Comparison of ENCODE assay signal across 9 cellular contexts in genomic region chr18:2971741-2972552, GRCh38. TPM values are rescaled to one million over a fixed set of nuclear protein-coding genes. Genes with fewer than 3 reads are reported as not detected.
DNase-seq lines count a peak whose midpoint lies in the region; ATAC-seq and TF ChIP-seq lines count a peak whose summit lies in the region.
"Had no signal": no experiment of that assay in that cellular context is flagged by ENCODE, and none has a peak within 500 bp of the region (broad histone marks: within the 10 kb centered on the region; RNA-seq: fewer than 3 reads in every experiment).

No MANE protein-coding gene starts in this region.

- peak overlapping the region; percentile 54 for H3K27ac ChIP-seq in brain microvascular endothelial cell
- peak overlapping the region; percentile 63 to 64 for H3K27ac ChIP-seq in tibial artery

- H3K4me3 Mint-ChIP-seq in T-helper 1 cell treated with Interleukin-12 subunit alpha and Interleukin-12 subunit beta and Interleukin-4 antibody, amounts not matched to agents 30 μg/mL and 1 μg/mL, for 36 hours, result peak overlapping the region; percentile 84

- H3K4me1 ChIP-seq in mucosa of descending colon (ENCODE audit: low read depth) (peaks cover 7% of the 10 kb centered on the region), tibial artery (peaks cover 0 to 96% (median 18%) of the 10 kb centered on the region in 4 donors)

- H3K27me3 Mint-ChIP-seq in T-helper 1 cell treated with Interleukin-12 subunit alpha and Interleukin-12 subunit beta and Interleukin-4 antibody, amounts not matched to agents 30 μg/mL and 1 μg/mL, for 36 hours (ENCODE audit: low read depth), result no peaks in the 10 kb centered on the region

- peak; percentile 88 for ATAC-seq in GM18519 (IDR thresholded peaks at IDR 0.05; ENCODE audit: low FRiP score, unreplicated experiment)
- ATAC-seq in HG02938 (IDR thresholded peaks at IDR 0.05; ENCODE audit: unreplicated experiment), result peak; percentile 85
- ATAC-seq in mucosa of descending colon, result peak; percentile 69

- no peaks in the 10 kb centered on the region for H3K9me3 ChIP-seq in mucosa of descending colon
- H3K9me3 ChIP-seq in tibial artery, result no peaks in the 10 kb centered on the region

- H3K27me3 ChIP-seq in brain microvascular endothelial cell (replicated peaks) (no peaks in the 10 kb centered on the region), tibial artery (no peaks in the 10 kb centered on the region)

- H3K27ac Mint-ChIP-seq in T-helper 1 cell treated with Interleukin-12 subunit alpha and Interleukin-12 subunit beta and Interleukin-4 antibody, amounts not matched to agents 30 μg/mL and 1 μg/mL, for 36 hours, result peak overlapping the region; percentile 90

- peaks cover 70% of the 10 kb centered on the region for H3K4me1 Mint-ChIP-seq in T-helper 1 cell treated with Interleukin-12 subunit alpha and Interleukin-12 subunit beta and Interleukin-4 antibody, amounts not matched to agents 30 μg/mL and 1 μg/mL, for 36 hours (ENCODE audit: low read depth)

- no peak overlapping the region for H3K4me3 ChIP-seq in brain microvascular endothelial cell (ENCODE audit: low read depth, low read length)
- no peak overlapping the region for H3K4me3 ChIP-seq in mucosa of descending colon
- H3K4me3 ChIP-seq in tibial artery, result peak overlapping the region; percentile 27 to 29

- in situ Hi-C loops in brain microvascular endothelial cell (cut with HindIII; ENCODE audit: low pct_ligation_motif_present, low sequenced_read_pairs), result no loop called here

- no peaks in the 10 kb centered on the region for H3K9me3 Mint-ChIP-seq in T-helper 1 cell treated with Interleukin-12 subunit alpha and Interleukin-12 subunit beta and Interleukin-4 antibody, amounts not matched to agents 30 μg/mL and 1 μg/mL, for 36 hours

- H3K36me3 ChIP-seq in brain microvascular endothelial cell (replicated peaks) (no peaks in the 10 kb centered on the region), mucosa of descending colon (ENCODE audit: low read depth) (no peaks in the 10 kb centered on the region), tibial artery (no peaks in the 10 kb centered on the region)

- H3K36me3 Mint-ChIP-seq in T-helper 1 cell treated with Interleukin-12 subunit alpha and Interleukin-12 subunit beta and Interleukin-4 antibody, amounts not matched to agents 30 μg/mL and 1 μg/mL, for 36 hours (ENCODE audit: low read depth), result peaks cover 22% of the 10 kb centered on the region

- DNase-seq in brain microvascular endothelial cell (peak; percentile 76), mucosa of descending colon (peak in 1 of 3 donors; percentile 79), tibial artery (peak in 1 of 2 donors; percentile 66), NCI-H524 (lab: John Stamatoyannopoulos, UW) (no peak), NCI-H1048 (lab: John Stamatoyannopoulos, UW) (no peak)
- DNase-seq: IMR-90 had no signal

- intact Hi-C loops in mucosa of descending colon (cut with DNase I, micrococcal nuclease), result no loop called here
- intact Hi-C loops in tibial artery (cut with DNase I; ENCODE audit: low total_unique reads), result no loop called here

- no peak for TF ChIP-seq CTCF in brain microvascular endothelial cell (IDR thresholded peaks at IDR 0.05; ENCODE audit: low read depth, low read length, missing control alignments)
- TF ChIP-seq CTCF in mucosa of descending colon (IDR thresholded peaks at IDR 0.05), result no peak
- peak in 1 of 2 experiments; percentile 14 for TF ChIP-seq CTCF in tibial artery (IDR thresholded peaks at IDR 0.05)

RNA-seq across cellular contexts. Expression of gene LPIN2, which starts 41.0 kb away (rescaled TPM):
- 10 to 100 TPM; 52.9 to 60.8 (median 59.2) TPM for total RNA-seq in mucosa of descending colon

Comparison
In these comparisons a context has a peak if more than half of its experiments do, and no peak if none do; other contexts are left out.
1. H3K4me3 ChIP-seq: peak in tibial artery (2 of 2); none in brain microvascular endothelial cell (single experiment) and mucosa of descending colon (single experiment).
2. Peak in every context shown above with its lines, with median percentiles within 50 percentile points of each other: ATAC-seq.